ENCODE assay signal across 9 cellular contexts in the genomic region with DNA sequence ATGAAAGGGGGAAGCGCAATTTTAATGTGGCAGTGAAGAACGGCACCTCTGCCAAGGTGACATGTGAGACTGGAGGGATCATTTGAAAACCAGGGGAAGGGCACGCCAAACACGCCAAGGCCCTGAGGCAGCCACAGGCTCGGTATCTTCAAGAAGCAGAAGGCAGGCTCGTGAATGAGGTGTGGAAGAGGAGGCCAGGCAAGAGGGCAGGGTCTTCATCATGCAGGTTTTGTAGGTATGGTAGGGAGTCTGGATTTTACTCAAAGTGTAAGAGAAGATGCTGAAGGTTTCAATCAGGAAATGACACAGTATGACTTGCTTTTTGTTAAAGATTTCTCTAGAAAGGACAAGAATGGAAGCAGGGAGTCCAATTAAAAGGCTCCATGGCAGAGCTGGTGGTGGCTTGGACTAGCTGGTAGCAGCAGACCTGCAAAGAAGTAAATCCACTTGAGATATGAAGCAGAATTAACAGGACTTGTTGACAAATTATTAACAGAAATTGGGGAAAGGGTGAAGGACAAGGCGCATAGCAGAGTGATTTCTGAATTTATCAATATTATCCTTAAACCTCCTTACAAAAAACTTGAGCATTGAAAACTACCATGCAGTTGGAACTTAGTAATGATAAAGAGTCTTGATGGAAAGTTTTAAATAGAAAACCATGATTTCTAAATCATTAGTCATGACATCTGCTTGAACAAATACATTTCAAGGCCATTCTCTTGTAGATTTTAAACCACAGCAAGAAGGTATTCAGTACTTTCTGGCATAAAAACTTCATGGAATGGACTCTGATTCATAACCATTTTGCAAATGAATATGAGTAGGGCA.
DNase-seq lines count a peak whose midpoint lies in the region; ATAC-seq and TF ChIP-seq lines count a peak whose summit lies in the region.
"Had no signal": no experiment of that assay in that cellular context is flagged by ENCODE, and none has a peak within 500 bp of the region (broad histone marks: within the 10 kb centered on the region; RNA-seq: fewer than 3 reads in every experiment).

No MANE protein-coding gene starts in this region.

- H3K9me3 ChIP-seq in psoas muscle (no peaks in the 10 kb centered on the region), vagina (no peaks in the 10 kb centered on the region)

- TF ChIP-seq CTCF in brain microvascular endothelial cell (IDR thresholded peaks at IDR 0.05; ENCODE audit: low read depth, low read length, missing control alignments) = no peak
- no peak for TF ChIP-seq CTCF in psoas muscle (IDR thresholded peaks at IDR 0.05)
- TF ChIP-seq CTCF in vagina (IDR thresholded peaks at IDR 0.05) = no peak

- WGBS in psoas muscle, 3 donors = 46 to 65% (median 49%) methylated on average over 7 of the region's 7 CpGs

- H3K27me3 ChIP-seq in brain microvascular endothelial cell (replicated peaks) = no peaks in the 10 kb centered on the region
- H3K27me3 ChIP-seq in psoas muscle (ENCODE audit: insufficient read depth in 3 of 3, low read length in 2 of 3) = no peaks in the 10 kb centered on the region
- no peaks in the 10 kb centered on the region for H3K27me3 ChIP-seq in vagina
- H3K27me3 ChIP-seq: BLaER1 treated with 17β-estradiol and CSF1 and Interleukin-3, amounts not matched to agents 10 nM and 100 nM had no signal

- H3K4me3 ChIP-seq in brain microvascular endothelial cell (ENCODE audit: low read depth, low read length) (no peak overlapping the region), psoas muscle (no peak overlapping the region), vagina (no peak overlapping the region)
- H3K4me3 ChIP-seq: BLaER1 treated with 17β-estradiol and CSF1 and Interleukin-3, amounts not matched to agents 10 nM and 100 nM had no signal

- peak overlapping the region; percentile 82 for H3K27ac ChIP-seq in brain microvascular endothelial cell
- H3K27ac ChIP-seq in psoas muscle = peak overlapping the region; percentile 43
- H3K27ac ChIP-seq in vagina = no peak overlapping the region

- intact Hi-C loops in psoas muscle (cut with DNase I) = no loop called here
- intact Hi-C loops in vagina (cut with DNase I) = no loop called here

- DNase-seq in activated CD4-positive, alpha-beta T cell treated with anti-CD3 and anti-CD28 coated beads for 48 hours = peak; percentile 66
- DNase-seq in activated CD4-positive, alpha-beta T cell treated with anti-CD3 and anti-CD28 coated beads, Interleukin-2, amount 50 U/mL, for 1 hour = no peak
- DNase-seq in HS-5 (ENCODE audit: low read depth) (peak; percentile 71), brain microvascular endothelial cell (no peak), psoas muscle (no peak), vagina (ENCODE audit: extremely low spot score in 2 of 2) (no peak), HPDE6-E6E7 (ENCODE audit: extremely low spot score) (no peak), NCI-H1417 treated with DMSO at 0.1 percent for 48 hours (lab: John Stamatoyannopoulos, UW) (no peak)

- no peak for TF ChIP-seq POLR2A in vagina (IDR thresholded peaks at IDR 0.05)

- ATAC-seq in psoas muscle = peak in 3 of 4 donors; percentile 76 to 82 (median 77)

- H3K36me3 ChIP-seq in brain microvascular endothelial cell (replicated peaks) (no peaks in the 10 kb centered on the region), psoas muscle (ENCODE audit: insufficient read depth in 1 of 2, low read depth in 1 of 2) (no peaks in the 10 kb centered on the region), vagina (no peaks in the 10 kb centered on the region)

- H3K4me1 ChIP-seq in psoas muscle (peaks cover 16% of the 10 kb centered on the region), vagina (no peaks in the 10 kb centered on the region)

- in situ Hi-C loops in brain microvascular endothelial cell (cut with HindIII; ENCODE audit: low pct_ligation_motif_present, low sequenced_read_pairs) = no loop called here

Comparison
In these comparisons a context has a peak if more than half of its experiments do, and no peak if none do; other contexts are left out.
1. DNase-seq: peak in activated CD4-positive, alpha-beta T cell treated with anti-CD3 and anti-CD28 coated beads for 48 hours (single experiment) and HS-5 (single experiment); none in activated CD4-positive, alpha-beta T cell treated with anti-CD3 and anti-CD28 coated beads, Interleukin-2, amount 50 U/mL, for 1 hour (single experiment), brain microvascular endothelial cell (single experiment), psoas muscle (0 of 2), vagina (0 of 2), HPDE6-E6E7 (single experiment) and NCI-H1417 treated with DMSO at 0.1 percent for 48 hours (single experiment).